Comparison of ENCODE assay signal across 12 cellular contexts in the genomic region with DNA sequence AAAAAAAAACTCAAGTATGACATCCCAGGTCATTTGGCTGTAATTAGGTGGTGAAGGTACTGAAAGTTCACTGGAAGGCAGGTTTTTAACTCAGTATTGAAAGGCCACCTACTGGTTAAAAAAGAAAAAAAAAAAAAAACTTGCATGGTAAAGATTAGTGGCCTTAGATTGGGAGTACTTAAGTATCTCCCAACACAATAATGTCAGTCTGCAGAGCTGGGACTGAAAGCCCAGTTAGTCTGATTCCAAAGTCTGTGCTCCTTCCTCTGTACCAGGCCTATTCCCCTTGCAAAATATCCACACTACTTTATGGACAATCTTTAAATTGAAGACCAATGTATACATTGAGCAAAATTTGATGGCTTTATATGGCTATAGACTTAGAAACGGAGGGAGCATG.
DNase-seq lines count a peak whose midpoint lies in the region; FAIRE-seq and TF ChIP-seq lines count a peak whose summit lies in the region.
"Had no signal": no experiment of that assay in that cellular context is flagged by ENCODE, and none has a peak within 500 bp of the region (broad histone marks: within the 10 kb centered on the region; RNA-seq: fewer than 3 reads in every experiment).

No MANE protein-coding gene starts in this region.

- POLR2A ChIA-PET in H1 (lab: Charles Lee; ENCODE audit: partially characterized antibody): no interaction called here

- H2AK5ac ChIP-seq in H1 (ENCODE audit: low read depth, low read length): no peak overlapping the region

- no peak overlapping the region for H3K18ac ChIP-seq in H1 (ENCODE audit: extremely low read depth, low read length)

- no peak for FAIRE-seq in H1 (lab: Jason Lieb, UNC)
- no peak for FAIRE-seq in HTR-8/SVneo (lab: Jason Lieb, UNC)
- FAIRE-seq: GM19239 had no signal

- no peak overlapping the region for H2AFZ ChIP-seq in H1 (ENCODE audit: low read length)
- no peak overlapping the region for H2AFZ ChIP-seq in osteoblast (ENCODE audit: low read length)

- no peak overlapping the region for H4K5ac ChIP-seq in H1 (ENCODE audit: insufficient read length, low read depth, low read length)

- no peaks in the 10 kb centered on the region for H3K4me1 ChIP-seq in H1 (replicated peaks in 1 of 4; ENCODE audit: control insufficient read depth in 3 of 4, insufficient read depth in 4 of 4, low read length in 3 of 4)
- H3K4me1 ChIP-seq in osteoblast (ENCODE audit: insufficient read depth, low read length): no peaks in the 10 kb centered on the region
- H3K4me1 ChIP-seq in esophagus squamous epithelium: no peaks in the 10 kb centered on the region
- H3K4me1 ChIP-seq: sigmoid colon had no signal

- no peak overlapping the region for H3K23ac ChIP-seq in H1 (ENCODE audit: insufficient read length)

- intact Hi-C loops in esophagus squamous epithelium (cut with DNase I): no loop called here

- no peak overlapping the region for H2BK20ac ChIP-seq in H1 (ENCODE audit: low read length)

- H3K4me2 ChIP-seq in H1 (ENCODE audit: insufficient read depth in 1 of 2, low read depth in 2 of 2, low read length in 2 of 2) (no peak overlapping the region), osteoblast (ENCODE audit: insufficient read depth, low read length) (no peak overlapping the region)

- no peak overlapping the region for H2BK12ac ChIP-seq in H1 (ENCODE audit: low read depth, low read length)

- no peaks in the 10 kb centered on the region for H3K23me2 ChIP-seq in H1 (ENCODE audit: low read depth, low read length)

- no peak overlapping the region for H3K9ac ChIP-seq in H1 (replicated peaks in 1 of 4; ENCODE audit: extremely low read depth in 1 of 4, low read depth in 3 of 4, low read length in 3 of 4)

- H4K8ac ChIP-seq in H1 (ENCODE audit: extremely low read depth, insufficient read depth, low read length): no peak overlapping the region

- no peaks in the 10 kb centered on the region for H3K79me1 ChIP-seq in H1 (ENCODE audit: low read depth, low read length)

- peak in 1 of 3 experiments; percentile 18; a peak in 1 of 4 replicates for TF ChIP-seq CTCF in H1 (IDR thresholded peaks at IDR 0.05; ENCODE audit: control extremely low read depth in 1 of 3, insufficient read depth in 1 of 3, low read depth in 1 of 3, low read length in 3 of 3)
- TF ChIP-seq CTCF in osteoblast (IDR thresholded peaks at IDR 0.05; ENCODE audit: extremely low read depth, low read depth, low read length): peak; percentile 31
- peak in 1 of 6 experiments; percentile 34 for TF ChIP-seq CTCF in esophagus squamous epithelium (IDR thresholded peaks at IDR 0.05)

- H2BK15ac ChIP-seq in H1 (ENCODE audit: low read length): no peak overlapping the region

- TF ChIP-seq EP300 in H1 (IDR thresholded peaks at IDR 0.05; ENCODE audit: borderline replicate concordance in 1 of 2, low read depth in 2 of 2, low read length in 2 of 2): no peak

- peak; percentile 42 to 43 for TF ChIP-seq RAD21 in H1 (IDR thresholded peaks at IDR 0.05 in 1 of 2, conservative IDR thresholded peaks at IDR 0.05 in 1 of 2; ENCODE audit: low read depth in 2 of 2, low read length in 2 of 2)

- no peak overlapping the region for H2BK120ac ChIP-seq in H1 (replicated peaks; ENCODE audit: low read depth, low read length)

- no peak overlapping the region for H4K91ac ChIP-seq in H1 (replicated peaks; ENCODE audit: insufficient read length, low read length)

- DNase-seq in H4 (ENCODE audit: low spot score) (peak; percentile 4), NCI-H524 (lab: John Stamatoyannopoulos, UW) (peak; percentile 4 to 60), H1 (ENCODE audit: low read depth in 1 of 2, low spot score in 2 of 2) (no peak), osteoblast (ENCODE audit: insufficient read length, low spot score, missing footprints) (no peak), HTR-8/SVneo (ENCODE audit: insufficient read length, low spot score) (no peak), T-helper 1 cell (no peak), esophagus squamous epithelium (lab: John Stamatoyannopoulos, UW) (no peak)
- DNase-seq: activated CD4-positive, alpha-beta T cell treated with anti-CD3 and anti-CD28 coated beads, Interleukin-2, amount 10 ng/mL, durations not matched to agents 7 days and 5 days; sigmoid colon; stimulated activated CD8-positive, alpha-beta memory T cell treated with anti-CD3 and anti-CD28 coated beads, Interleukin-4, amount 100 ng/mL, for 48 hours had no signal

- no peak for TF ChIP-seq POLR2A in H1 (IDR thresholded peaks at IDR 0.05; ENCODE audit: control extremely low read depth in 1 of 2, low read depth in 2 of 2, low read length in 2 of 2)
- no peak for TF ChIP-seq POLR2A in esophagus squamous epithelium (IDR thresholded peaks at IDR 0.05)

- no peak overlapping the region for H3K14ac ChIP-seq in H1 (ENCODE audit: insufficient read length)

- H3K79me2 ChIP-seq in H1 (ENCODE audit: control insufficient read depth in 1 of 2, insufficient read depth in 2 of 2, low read length in 2 of 2): no peaks in the 10 kb centered on the region
- no peaks in the 10 kb centered on the region for H3K79me2 ChIP-seq in osteoblast (ENCODE audit: insufficient read depth, low read length)

- H3K27ac ChIP-seq in H1 (ENCODE audit: low read depth, low read length): no peak overlapping the region
- no peak overlapping the region for H3K27ac ChIP-seq in osteoblast (ENCODE audit: low read depth, low read length)
- no peak overlapping the region for H3K27ac ChIP-seq in esophagus squamous epithelium
- H3K27ac ChIP-seq: sigmoid colon had no signal

- no peak overlapping the region for H3K4ac ChIP-seq in H1 (replicated peaks; ENCODE audit: insufficient read length, low read depth, low read length)

- H2BK5ac ChIP-seq in H1 (ENCODE audit: low read depth, low read length): no peak overlapping the region

- H3K4me3 ChIP-seq in H1 (ENCODE audit: extremely low read depth in 1 of 4, insufficient read depth in 2 of 4, low read depth in 3 of 4, low read length in 4 of 4) (no peak overlapping the region), osteoblast (ENCODE audit: insufficient read depth, low read length) (no peak overlapping the region), esophagus squamous epithelium (no peak overlapping the region)
- H3K4me3 ChIP-seq: K562, sigmoid colon had no signal

- 88% methylated on average over 1 of the region's 1 CpG; no CpG with 5 or more reads in 1 of the 2 experiments for WGBS in H1 (ENCODE audit: extremely low coverage in 1 of 2, insufficient coverage in 1 of 2, insufficient read length in 1 of 2, insufficient replicate concordance in 2 of 2, low coverage in 1 of 2, low lambda C conversion rate in 2 of 2, missing lambda C conversion rate in 1 of 2), 2 experiments
- 70 to 72% methylated on average over 1 of the region's 1 CpG for WGBS in esophagus squamous epithelium, 2 donors

- H3K9me3 ChIP-seq in H1 (ENCODE audit: insufficient read depth in 2 of 2, low read depth in 1 of 2, low read length in 1 of 2) (no peaks in the 10 kb centered on the region), osteoblast (ENCODE audit: low read depth, low read length) (no peaks in the 10 kb centered on the region), esophagus squamous epithelium (no peaks in the 10 kb centered on the region)
- H3K9me3 ChIP-seq: sigmoid colon had no signal

- CTCF ChIA-PET in H1 (lab: Charles Lee; ENCODE audit: partially characterized antibody): interaction anchor here (0.6 to 1.2 kb wide), 8 partner anchors 25 to 304 kb away, joined by 3 to 5 read pairs (median 3); no protein-coding TSS in a partner anchor

- H3K27me3 ChIP-seq in H1 (replicated peaks in 1 of 4; ENCODE audit: control insufficient read depth in 3 of 4, extremely low read depth in 1 of 4, insufficient read depth in 3 of 4, low read length in 3 of 4) (no peaks in the 10 kb centered on the region), osteoblast (ENCODE audit: insufficient read depth, low read length) (no peaks in the 10 kb centered on the region), esophagus squamous epithelium (no peaks in the 10 kb centered on the region)
- H3K27me3 ChIP-seq: sigmoid colon had no signal

- no peak overlapping the region for H3K56ac ChIP-seq in H1 (replicated peaks; ENCODE audit: insufficient read length, low read depth, low read length)

- H3K36me3 ChIP-seq in H1 (ENCODE audit: control insufficient read depth in 2 of 4, insufficient read depth in 4 of 4, low read length in 3 of 4) (no peaks in the 10 kb centered on the region), osteoblast (ENCODE audit: insufficient read depth, low read length) (no peaks in the 10 kb centered on the region), esophagus squamous epithelium (no peaks in the 10 kb centered on the region)
- H3K36me3 ChIP-seq: sigmoid colon had no signal

- H4K20me1 ChIP-seq in H1 (replicated peaks in 1 of 2; ENCODE audit: control insufficient read depth in 1 of 2, insufficient read depth in 2 of 2, low read length in 2 of 2) (no peaks in the 10 kb centered on the region), osteoblast (ENCODE audit: insufficient read depth, low read length) (no peaks in the 10 kb centered on the region)

TF ChIP-seq in H1, 55 proteins besides CTCF, POLR2A, EP300 and RAD21:
- TF ChIP-seq JUN (IDR thresholded peaks at IDR 0.05; ENCODE audit: low read depth, low read length) (no peak), FOSL1 (IDR thresholded peaks at IDR 0.05; ENCODE audit: insufficient read depth, low read depth, low read length) (no peak), TBP (IDR thresholded peaks at IDR 0.05; ENCODE audit: low read depth, low read length) (no peak), HDAC2 (IDR thresholded peaks at IDR 0.05; ENCODE audit: borderline replicate concordance in 1 of 2, low read depth in 2 of 2, low read length in 2 of 2) (no peak), CEBPB (IDR thresholded peaks at IDR 0.05; ENCODE audit: low read depth, low read length) (no peak), SIN3A (conservative IDR thresholded peaks at IDR 0.05 in 1 of 2, IDR thresholded peaks at IDR 0.05 in 1 of 2; ENCODE audit: low read depth in 1 of 2, low read length in 2 of 2) (no peak), EGR1 (IDR thresholded peaks at IDR 0.05; ENCODE audit: borderline replicate concordance, low read depth, low read length) (no peak), CREB1 (IDR thresholded peaks at IDR 0.05) (no peak), RNF2 (IDR thresholded peaks at IDR 0.05; ENCODE audit: borderline replicate concordance, low read depth, low read length, missing control alignments, poor library complexity, severe bottlenecking) (no peak)
- TF ChIP-seq, protein P1, sequence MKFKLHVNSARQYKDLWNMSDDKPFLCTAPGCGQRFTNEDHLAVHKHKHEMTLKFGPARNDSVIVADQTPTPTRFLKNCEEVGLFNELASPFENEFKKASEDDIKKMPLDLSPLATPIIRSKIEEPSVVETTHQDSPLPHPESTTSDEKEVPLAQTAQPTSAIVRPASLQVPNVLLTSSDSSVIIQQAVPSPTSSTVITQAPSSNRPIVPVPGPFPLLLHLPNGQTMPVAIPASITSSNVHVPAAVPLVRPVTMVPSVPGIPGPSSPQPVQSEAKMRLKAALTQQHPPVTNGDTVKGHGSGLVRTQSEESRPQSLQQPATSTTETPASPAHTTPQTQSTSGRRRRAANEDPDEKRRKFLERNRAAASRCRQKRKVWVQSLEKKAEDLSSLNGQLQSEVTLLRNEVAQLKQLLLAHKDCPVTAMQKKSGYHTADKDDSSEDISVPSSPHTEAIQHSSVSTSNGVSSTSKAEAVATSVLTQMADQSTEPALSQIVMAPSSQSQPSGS (IDR thresholded peaks at IDR 0.05; ENCODE audit: low read length): no peak

Comparison
In these comparisons a context has a peak if more than half of its experiments do, and no peak if none do; other contexts are left out.
1. DNase-seq: peak in H4 (single experiment) and NCI-H524 (2 of 2); none in H1 (0 of 2), osteoblast (single experiment), HTR-8/SVneo (single experiment), T-helper 1 cell (0 of 5) and esophagus squamous epithelium (single experiment).